ENCODE assay signal across 8 cellular contexts in the genomic region with DNA sequence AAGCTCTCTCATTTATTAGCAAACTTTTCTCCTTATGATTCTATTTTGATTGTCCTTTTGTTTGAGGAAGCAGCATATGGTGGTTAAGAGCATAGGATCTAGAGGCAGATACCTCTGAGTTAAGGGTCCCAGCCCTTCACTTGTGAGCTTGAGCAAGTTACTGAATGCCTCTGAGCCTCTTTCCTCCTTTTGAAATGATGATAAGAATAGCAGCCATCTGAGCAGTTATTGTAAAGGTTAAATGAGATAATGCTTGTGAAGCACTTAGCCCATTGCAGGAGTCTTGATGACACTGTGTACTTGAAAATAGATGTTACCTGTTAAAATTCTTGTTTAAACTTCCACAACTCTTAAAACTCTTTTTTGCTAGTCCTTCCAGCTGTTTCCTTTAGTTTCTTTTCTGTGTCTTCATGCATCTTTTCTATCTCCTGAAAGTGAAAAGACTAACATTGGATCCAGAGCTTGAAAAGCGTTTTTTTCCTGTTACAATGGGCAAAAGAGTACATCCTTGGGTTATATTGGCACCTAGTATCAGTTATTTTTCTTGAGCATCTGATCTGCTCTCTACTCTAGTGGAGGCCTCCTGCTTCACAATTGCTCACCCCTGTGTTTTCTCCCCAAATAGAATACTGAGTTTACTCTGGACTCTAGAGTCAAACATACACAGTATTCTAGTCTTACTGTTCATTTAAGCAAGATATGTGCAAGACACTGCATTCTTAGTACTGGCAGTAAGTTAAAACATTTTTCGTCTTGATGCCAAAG. TPM values are rescaled to one million over a fixed set of nuclear protein-coding genes. Genes with fewer than 3 reads are reported as not detected.
A peak's percentile ranks its signal among the peaks of the same experiment; 100 is the strongest.
DNase-seq lines count a peak whose midpoint lies in the region; ATAC-seq, FAIRE-seq and TF ChIP-seq lines count a peak whose summit lies in the region.

No MANE protein-coding gene starts in this region.

- peaks cover 73% of the 10 kb centered on the region for H4K20me1 ChIP-seq in PC-3 (ENCODE audit: low read length)

- H3K27me3 ChIP-seq in PC-3 (ENCODE audit: low read length) (no peaks in the 10 kb centered on the region), rectal smooth muscle tissue (ENCODE audit: control insufficient read depth, insufficient read depth, low read length) (no peaks in the 10 kb centered on the region)

- no peak overlapping the region for H2AFZ ChIP-seq in PC-3 (ENCODE audit: low read length)

- FAIRE-seq in RCC 7860 (lab: Jason Lieb, UNC), result no peak

- H3K4me1 ChIP-seq in PC-3 (ENCODE audit: insufficient read depth, low read length) (peaks cover 52% of the 10 kb centered on the region), rectal smooth muscle tissue (ENCODE audit: control insufficient read depth, insufficient read depth, low read length) (peaks cover 9% of the 10 kb centered on the region)

- CTCF ChIA-PET in PC-3 (lab: Charles Lee), result interaction anchor here (0.6 kb wide), 1 partner anchor 228 kb away, joined by 3 read pairs; no protein-coding TSS in a partner anchor

- peak overlapping the region; percentile 87 for H3K4me2 ChIP-seq in PC-3 (ENCODE audit: low read length)

- peak; percentile 18 for DNase-seq in GM13977 (ENCODE audit: low spot score)
- no peak for DNase-seq in PC-3
- DNase-seq in epithelial cell of prostate (ENCODE audit: low read depth, low spot score), result no peak
- no peak for DNase-seq in dermis blood vessel endothelial cell
- no peak for DNase-seq in ureter (ENCODE audit: low spot score)
- no peak for DNase-seq in RCC 7860 (ENCODE audit: low spot score)
- DNase-seq in NCI-H2227 (lab: John Stamatoyannopoulos, UW; ENCODE audit: unreplicated experiment), result no peak

- H3K36me3 ChIP-seq in PC-3 (ENCODE audit: low read depth, low read length) (peaks cover 20% of the 10 kb centered on the region; the same call in 1 of the 2 replicates), rectal smooth muscle tissue (ENCODE audit: control insufficient read depth, insufficient read depth, low read length) (no peaks in the 10 kb centered on the region)

- no peak for ATAC-seq in PC-3

- H3K4me3 ChIP-seq in PC-3 (ENCODE audit: low read length) (peak overlapping the region; percentile 86), rectal smooth muscle tissue (ENCODE audit: low read length) (peak overlapping the region; percentile 37)

- intact Hi-C loops in PC-3 (cut with micrococcal nuclease), result loop anchor here (5.0 kb wide), 2 partner anchors 51 to 54 kb away; no protein-coding TSS in a partner anchor

- peak overlapping the region; percentile 81; the same call in 1 of the 2 replicates for H3K27ac ChIP-seq in PC-3 (ENCODE audit: low read length)
- H3K27ac ChIP-seq in epithelial cell of prostate, result peak overlapping the region; percentile 82
- no peak overlapping the region for H3K27ac ChIP-seq in rectal smooth muscle tissue (ENCODE audit: low read depth, low read length)

- BruUV-seq in PC-3 (replicated peaks; lab: Mats Ljungman, UMichigan), result no TSS peak

- POLR2A ChIA-PET in PC-3 (lab: Charles Lee; ENCODE audit: unreplicated experiment), result interaction anchor here (0.5 to 0.9 kb wide), 2 partner anchors 113 to 174 kb away, joined by 3 read pairs; no protein-coding TSS in a partner anchor

- peaks cover 81% of the 10 kb centered on the region for H3K79me2 ChIP-seq in PC-3 (ENCODE audit: low read length)

- H3K9me2 ChIP-seq in PC-3 (replicated peaks; ENCODE audit: low read length), result no peaks in the 10 kb centered on the region

- H3K9ac ChIP-seq in PC-3 (ENCODE audit: low read length) (peak overlapping the region; percentile 94), rectal smooth muscle tissue (ENCODE audit: low read length) (no peak overlapping the region)

- TF ChIP-seq CTCF in GM13977 (IDR thresholded peaks at IDR 0.05; ENCODE audit: extremely low read depth, insufficient read depth, missing control alignments), result no peak
- no peak for TF ChIP-seq CTCF in PC-3 (conservative IDR thresholded peaks at IDR 0.05; ENCODE audit: low read depth, low read length)

- no peaks in the 10 kb centered on the region for H3K9me3 ChIP-seq in PC-3 (ENCODE audit: low read length)

- in situ Hi-C loops in GM13977 (cut with MboI; ENCODE audit: low pct_unique_long_range_greater_than_20kb, low sequenced_read_pairs, unreplicated experiment), result no loop called here

- H3F3A ChIP-seq in PC-3 (ENCODE audit: low read length, unreplicated experiment), result no peaks in the 10 kb centered on the region

RNA-seq across cellular contexts. Expression of a gene that starts 3.1 kb away (rescaled TPM):
- total RNA-seq in PC-3 (2014; rRNA removed), result 266 and 319 TPM in 2 replicates
- 236 and 320 TPM in 2 replicates for total RNA-seq in dermis blood vessel endothelial cell
- 242 TPM for total RNA-seq in ureter
